Comparison of ENCODE assay signal across 1 cellular context in genomic region chr11:10908215-10908990, GRCh38.
TF ChIP-seq lines count a peak whose summit lies in the region.

No MANE protein-coding gene starts in this region.

TF ChIP-seq in SK-N-SH, 30 proteins besides CTCF, POLR2A, EP300 and RAD21 (continued from another document):
- TF ChIP-seq ZBTB33 (IDR thresholded peaks at IDR 0.05; ENCODE audit: borderline replicate concordance, low read depth) (no peak), ELF1 (IDR thresholded peaks at IDR 0.05) (no peak), MEF2A (IDR thresholded peaks at IDR 0.05; ENCODE audit: borderline replicate concordance, low read depth) (no peak), PBX3 (IDR thresholded peaks at IDR 0.05) (peak; percentile 75), MXI1 (IDR thresholded peaks at IDR 0.05; ENCODE audit: low read depth, low read length) (no peak), NRF1 (IDR thresholded peaks at IDR 0.05; ENCODE audit: low read depth, low read length) (no peak), TEAD4 (IDR thresholded peaks at IDR 0.05; ENCODE audit: borderline replicate concordance, insufficient read depth) (peak; percentile 73), REST (IDR thresholded peaks at IDR 0.05; ENCODE audit: low read depth, low read length) (no peak; the same call in 1 of the 2 replicates), MAX (IDR thresholded peaks at IDR 0.05; ENCODE audit: low read depth) (0 out of 2 replicates have a peak, but pooled peaks have one; percentile 27), USF2 (IDR thresholded peaks at IDR 0.05; ENCODE audit: borderline replicate concordance, low read depth, low read length) (no peak), SMC3 (IDR thresholded peaks at IDR 0.05; ENCODE audit: low read depth, low read length) (no peak), RCOR1 (IDR thresholded peaks at IDR 0.05; ENCODE audit: low read length) (no peak), GATA2 (CRISPR knock-in tag; IDR thresholded peaks at IDR 0.05) (no peak), YY1 (IDR thresholded peaks at IDR 0.05; ENCODE audit: low read depth) (no peak), RXRA (IDR thresholded peaks at IDR 0.05; ENCODE audit: borderline replicate concordance, low read depth) (peak; percentile 29; the same call in 1 of the 2 replicates), GABPA (IDR thresholded peaks at IDR 0.05; ENCODE audit: low read depth) (no peak), NFIC (IDR thresholded peaks at IDR 0.05; ENCODE audit: borderline replicate concordance) (peak; percentile 90), FOXM1 (IDR thresholded peaks at IDR 0.05; ENCODE audit: low read depth) (no peak), RFX5 (IDR thresholded peaks at IDR 0.05; ENCODE audit: low read length) (no peak), CHD2 (IDR thresholded peaks at IDR 0.05; ENCODE audit: low read length, partially characterized antibody) (no peak), EZH2phosphoT487 (IDR thresholded peaks at IDR 0.05; ENCODE audit: borderline replicate concordance, low read depth) (no peak), FOXJ3 (CRISPR knock-in tag; IDR thresholded peaks at IDR 0.05) (no peak), FOSL2 (IDR thresholded peaks at IDR 0.05; ENCODE audit: borderline replicate concordance, low read depth) (peak; percentile 33; the same call in 1 of the 2 replicates)
